In the genomic region with DNA sequence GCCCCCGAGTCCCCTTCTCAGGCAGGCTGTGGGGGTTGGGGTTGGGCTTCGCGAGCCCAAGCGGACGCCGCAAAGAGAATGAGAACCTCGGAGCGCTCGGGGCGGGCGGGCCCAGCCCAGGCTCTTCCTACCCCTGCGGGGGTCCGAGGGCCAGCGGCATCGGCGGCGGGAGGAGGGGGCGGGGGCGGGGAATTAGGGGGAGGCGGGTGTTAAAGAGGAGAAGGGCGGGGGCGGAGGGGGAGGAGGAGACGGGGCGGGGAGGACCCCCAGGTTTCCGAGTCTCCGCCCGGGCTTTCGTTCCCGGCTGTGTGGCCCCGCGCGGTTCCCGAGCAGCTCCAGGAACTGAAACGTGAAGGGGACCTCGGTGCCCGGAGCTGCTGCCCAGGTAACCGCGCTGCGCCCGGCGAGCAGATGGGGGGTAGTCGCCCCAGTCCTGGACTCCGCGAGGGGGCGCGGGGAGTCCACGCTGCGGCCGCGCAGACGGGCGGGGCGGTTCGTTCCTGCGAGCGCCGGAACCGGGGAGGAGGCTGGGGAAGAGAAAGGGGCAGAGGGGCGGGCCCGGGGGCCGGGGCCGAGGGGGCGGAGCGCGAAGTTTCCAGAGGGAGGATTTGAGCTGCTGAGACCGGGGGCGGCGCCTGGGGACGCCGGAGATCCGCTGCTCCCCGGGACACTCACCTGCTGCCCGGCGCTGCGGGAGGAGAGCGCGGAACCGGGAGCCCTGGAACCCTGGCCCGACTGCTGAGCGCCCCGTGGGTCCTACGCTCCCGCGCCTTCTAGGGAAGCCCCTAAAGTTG, we compare ENCODE assay signal across 8 cellular contexts. TPM values are rescaled to one million over a fixed set of nuclear protein-coding genes. Genes with fewer than 3 reads are reported as not detected.
DNase-seq lines count a peak whose midpoint lies in the region; ATAC-seq and TF ChIP-seq lines count a peak whose summit lies in the region.

No MANE protein-coding gene starts in this region.

- whole genome bisulfite sequencing in sigmoid colon, 2 donors = 1 to 2% methylated on average over 83 to 84 of the region's 84 CpGs

- H3K4me1 ChIP-seq in sigmoid colon = peaks cover 0 to 19% (median 14%) of the 10 kb centered on the region in 4 donors

- DNase-seq in DMS114 treated with DMSO at 0.1 percent for 48 hours (lab: John Stamatoyannopoulos, UW; ENCODE audit: unreplicated experiment) (peak; percentile 21), NCI-H2081 (lab: John Stamatoyannopoulos, UW) (peak; percentile 94 to 95), activated T-cell treated with anti-CD3 and anti-CD28 coated beads for 4 hours (peak; percentile 15), glutamatergic neuron (peak; percentile 66), sigmoid colon (no peak), SKM-1 treated with dmso at 0.1 percent for 144 hours (lab: John Stamatoyannopoulos, UW; ENCODE audit: unreplicated experiment) (no peak)

- H3K4me3 Mint-ChIP-seq in glutamatergic neuron (ENCODE audit: unreplicated experiment) = peak overlapping the region; percentile 80

- peak overlapping the region; percentile 27 to 58 (median 54) for H3K4me3 ChIP-seq in sigmoid colon

- ATAC-seq in HG03520 (IDR thresholded peaks at IDR 0.05; ENCODE audit: unreplicated experiment) = no peak
- ATAC-seq in HG02981 (IDR thresholded peaks at IDR 0.05; ENCODE audit: unreplicated experiment) = no peak

- peaks cover 16% of the 10 kb centered on the region for H3K4me1 Mint-ChIP-seq in glutamatergic neuron (ENCODE audit: low read depth, unreplicated experiment)

- TF ChIP-seq POLR2A in sigmoid colon (IDR thresholded peaks at IDR 0.05) = no peak

- H3K27me3 ChIP-seq in sigmoid colon = peaks cover 6 to 53% (median 28%) of the 10 kb centered on the region in 3 donors

- TF ChIP-seq EP300 in sigmoid colon (IDR thresholded peaks at IDR 0.05) = no peak

- H3K9me3 Mint-ChIP-seq in glutamatergic neuron (ENCODE audit: unreplicated experiment) = peaks cover 6% of the 10 kb centered on the region

- H3K27ac ChIP-seq in sigmoid colon = peak overlapping the region in 1 of 4 donors; percentile 31

- H3K36me3 ChIP-seq in sigmoid colon = no peaks in the 10 kb centered on the region

- TF ChIP-seq CTCF in glutamatergic neuron (IDR thresholded peaks at IDR 0.05; ENCODE audit: partially characterized antibody, unreplicated experiment) (no peak), sigmoid colon (IDR thresholded peaks at IDR 0.05) (no peak)

- no peaks in the 10 kb centered on the region for H3K9me3 ChIP-seq in sigmoid colon

- no peak overlapping the region for H3K27ac Mint-ChIP-seq in glutamatergic neuron (ENCODE audit: unreplicated experiment)

- intact Hi-C loops in sigmoid colon (cut with DNase I) = no loop called here

- H3K27me3 Mint-ChIP-seq in glutamatergic neuron (ENCODE audit: unreplicated experiment) = peaks cover 16% of the 10 kb centered on the region

- H3K36me3 Mint-ChIP-seq in glutamatergic neuron (ENCODE audit: unreplicated experiment) = peaks cover 5% of the 10 kb centered on the region

RNA-seq across cellular contexts. Expression of gene PLEKHG4B, which starts 38.4 kb away (rescaled TPM):
- total RNA-seq in glutamatergic neuron (ENCODE audit: unreplicated experiment) (49.4 TPM), sigmoid colon (1 to 10 TPM in 1 of 4 donors, under 1 TPM in 3; 0.14 to 1.9 (median 0.43) TPM)
- under 1 TPM in 1 of 3 donors, not detected in 2; 0.04 TPM for polyA plus RNA-seq in sigmoid colon

Comparison
In these comparisons a context has a peak if more than half of its experiments do, and no peak if none do; other contexts are left out.
1. DNase-seq: peak in DMS114 treated with DMSO at 0.1 percent for 48 hours (single experiment), NCI-H2081 (2 of 2), activated T-cell treated with anti-CD3 and anti-CD28 coated beads for 4 hours (single experiment) and glutamatergic neuron (single experiment); none in sigmoid colon (single experiment) and SKM-1 treated with dmso at 0.1 percent for 144 hours (single experiment).
2. RNA of gene PLEKHG4B, which starts 38.4 kb away (total RNA-seq): 49.4 TPM in glutamatergic neuron (single experiment); 0.14 to 1.9 TPM in sigmoid colon; every median in the first group is over 10 times any median in the second.